8 cellular contexts compared by ENCODE assay signal in genomic region chr11:8688414-8689362, GRCh38. TPM values are rescaled to one million over a fixed set of nuclear protein-coding genes. Genes with fewer than 3 reads are reported as not detected.
DNase-seq lines count a peak whose midpoint lies in the region; ATAC-seq and TF ChIP-seq lines count a peak whose summit lies in the region.

No MANE protein-coding gene starts in this region.

- 2 to 6% (median 3%) methylated on average over 33 to 56 of the region's 56 CpGs for WGBS in spleen, 5 donors

- peak overlapping the region; percentile 99 for H3K27ac Mint-ChIP-seq in WTC11

- CTCF ChIA-PET in WTC11 (lab: Charles Lee), result interaction anchor here (0.5 to 1.9 kb wide), 12 partner anchors 11 to 426 kb away, joined by 3 to 18 read pairs (median 4); a partner anchor contains a TSS

- H3K27ac ChIP-seq in caudate nucleus (ENCODE audit: low read depth, low read length) (peak overlapping the region; percentile 86), spleen (peak overlapping the region; percentile 79 to 92 (median 88))

- H3K36me3 Mint-ChIP-seq in WTC11, result peaks cover 60% of the 10 kb centered on the region

- H3K27me3 Mint-ChIP-seq in WTC11 (ENCODE audit: low read depth), result no peaks in the 10 kb centered on the region

- peak in 1 of 3 donors; percentile 13 for TF ChIP-seq POLR2A in spleen (IDR thresholded peaks at IDR 0.05)

- H3K4me3 Mint-ChIP-seq in WTC11, result peak overlapping the region; percentile 88

- POLR2A ChIA-PET in WTC11 (lab: Charles Lee), result interaction anchor here (0.5 to 1.6 kb wide), 19 partner anchors 9 to 887 kb away, joined by 3 to 54 read pairs (median 3); a partner anchor contains a TSS

- peaks cover 17 to 65% (median 53%) of the 10 kb centered on the region in 6 donors for H3K4me1 ChIP-seq in spleen

- H3K4me1 Mint-ChIP-seq in WTC11, result peaks cover 59% of the 10 kb centered on the region

- H3K4me3 ChIP-seq in spleen, result peak overlapping the region; percentile 42 to 75 (median 56)

- TF ChIP-seq CTCF in WTC11 (IDR thresholded peaks at IDR 0.05), result no peak
- TF ChIP-seq CTCF in spleen (IDR thresholded peaks at IDR 0.05 in 8 of 11, conservative IDR thresholded peaks at IDR 0.05 in 3 of 11), result peak in 4 of 11 experiments; percentile 15 to 43 (median 19)

- no peaks in the 10 kb centered on the region for H3K9me3 ChIP-seq in spleen

- H3K9me3 Mint-ChIP-seq in WTC11, result no peaks in the 10 kb centered on the region

- intact Hi-C loops in spleen (cut with DNase I; ENCODE audit: low total_unique reads), result loop anchor here (5.0 to 10.0 kb wide), 3 partner anchors 126 to 774 kb away; partner anchors contain the start of genes TMEM9B and ZNF143

- ATAC-seq in GM18873 (IDR thresholded peaks at IDR 0.05; ENCODE audit: low FRiP score, unreplicated experiment) (peak; percentile 92), HG03135 (IDR thresholded peaks at IDR 0.05; ENCODE audit: unreplicated experiment) (peak; percentile 95), WTC11 (peak; percentile 79)

- DNase-seq in AG08395 (ENCODE audit: low spot score) (peak; percentile 97), NCI-H2196 (lab: John Stamatoyannopoulos, UW; ENCODE audit: unreplicated experiment) (peak; percentile 98), WTC11 (ENCODE audit: low spot score) (peak; percentile 95), caudate nucleus (lab: John Stamatoyannopoulos, UW) (peak; percentile 31 to 96 (median 90)), inferior parietal cortex (ENCODE audit: extremely low spot score) (peak; percentile 99), spleen (peak; percentile 99)

- H3K27me3 ChIP-seq in spleen (replicated peaks in 1 of 7), result no peaks in the 10 kb centered on the region

- H3K36me3 ChIP-seq in spleen, result peaks cover 0 to 76% (median 50%) of the 10 kb centered on the region in 6 donors

TF ChIP-seq in WTC11, 78 proteins besides CTCF, POLR2A, EP300 and RAD21 (continues in another document):
- TF ChIP-seq SMAD3 (CRISPR knock-in tag; IDR thresholded peaks at IDR 0.05; ENCODE audit: borderline replicate concordance) (peak; percentile 86; the same call in 1 of the 2 replicates), GABPB1 (CRISPR knock-in tag; IDR thresholded peaks at IDR 0.05) (peak; percentile 86; the same call in 1 of the 2 replicates), PRRX2 (CRISPR knock-in tag; IDR thresholded peaks at IDR 0.05) (peak; percentile 97), NFE2L1 (CRISPR knock-in tag; IDR thresholded peaks at IDR 0.05) (peak; percentile 72; the same call in 1 of the 2 replicates), AFF4 (CRISPR knock-in tag; IDR thresholded peaks at IDR 0.05; ENCODE audit: borderline replicate concordance) (peak; percentile 90), SMAD4 (CRISPR knock-in tag; IDR thresholded peaks at IDR 0.05) (no peak), PRDM15 (CRISPR knock-in tag; IDR thresholded peaks at IDR 0.05) (peak; percentile 40; the same call in 1 of the 2 replicates), ZSCAN18 (CRISPR knock-in tag; IDR thresholded peaks at IDR 0.05) (peak; percentile 37; the same call in 1 of the 2 replicates), FOXK1 (CRISPR knock-in tag; IDR thresholded peaks at IDR 0.05) (peak; percentile 83), HMGXB4 (CRISPR knock-in tag; IDR thresholded peaks at IDR 0.05) (peak; percentile 92), ZNF317 (CRISPR knock-in tag; IDR thresholded peaks at IDR 0.05; ENCODE audit: borderline replicate concordance, low read depth) (0 out of 2 replicates have a peak, but pooled peaks have one; percentile 50)

RNA-seq across cellular contexts. Expression of gene RPL27A, which starts 6.1 kb away (rescaled TPM):
- total RNA-seq in WTC11 (2021) (1,103 to 1,198 TPM (median 1,179 TPM) in 3 replicates), spleen (1,000 to 10,000 TPM in 4 of 7 donors, 100 to 1,000 TPM in 3; 845 to 1,581 (median 1,127) TPM)
- polyA plus RNA-seq in spleen, result 1,000 to 10,000 TPM; 6,984 to 8,152 (median 7,296) TPM

RNA-seq across cellular contexts. Expression of gene TRIM66, which starts 6.2 kb away (rescaled TPM):
- 5.6 to 8.0 TPM (median 7.8 TPM) in 3 replicates for total RNA-seq in WTC11 (2021)
- total RNA-seq in spleen, result 10 to 100 TPM in 5 of 7 donors, 1 to 10 TPM in 2; 5.3 to 22.8 (median 12.6) TPM
- 1 to 10 TPM in 2 of 3 donors, under 1 TPM in 1; 0.86 to 4.3 (median 2.3) TPM for polyA plus RNA-seq in spleen

Comparison
In these comparisons a context has a peak if more than half of its experiments do, and no peak if none do; other contexts are left out.
1. Peak in every context shown above with its lines: DNase-seq, ATAC-seq, H3K4me3 ChIP-seq and H3K27ac ChIP-seq.